Comparison of ENCODE assay signal across 26 cellular contexts in genomic region chr1:174244017-174244416, GRCh38.
"Had no signal": no experiment of that assay in that cellular context is flagged by ENCODE, and none has a peak within 500 bp of the region (broad histone marks: within the 10 kb centered on the region; RNA-seq: fewer than 3 reads in every experiment).

No MANE protein-coding gene starts in this region.

- H3K36me3 ChIP-seq: neural progenitor cell had no signal

- H3K27ac Mint-ChIP-seq: nephron progenitor cell; neural progenitor cell; stimulated activated effector memory CD8-positive, alpha-beta T cell treated with anti-CD3 and anti-CD28 coated beads, Interleukin-12 subunit alpha, Interleukin-12 subunit beta, amount 100 ng/mL, for 72 hours; stimulated activated naive CD8-positive, alpha-beta T cell treated with anti-CD3 and anti-CD28 coated beads, Interleukin-15, Interleukin-2, amounts not matched to agents 100 ng/mL and 50 ng/mL, for 24 hours had no signal

- H3K9me3 ChIP-seq: lower lobe of right lung, neutrophil, psoas muscle, spleen, suprapubic skin, thoracic aorta, tibial artery, upper lobe of right lung had no signal

- H3K4me1 ChIP-seq: lower lobe of right lung, neural progenitor cell, parathyroid adenoma, psoas muscle, spleen, suprapubic skin, tibial artery, upper lobe of right lung had no signal

- ATAC-seq: lower lobe of right lung; natural killer cell; psoas muscle; sciatic nerve; stimulated activated effector memory CD8-positive, alpha-beta T cell treated with anti-CD3 and anti-CD28 coated beads, Interleukin-12 subunit alpha, Interleukin-12 subunit beta, amount 100 ng/mL, for 72 hours; upper lobe of right lung had no signal

- H3K4me3 Mint-ChIP-seq: immature natural killer cell; naive B cell; natural killer cell; nephron progenitor cell; neural progenitor cell; stimulated activated effector memory CD8-positive, alpha-beta T cell treated with anti-CD3 and anti-CD28 coated beads, Interleukin-12 subunit alpha, Interleukin-12 subunit beta, amount 100 ng/mL, for 72 hours; stimulated activated naive CD8-positive, alpha-beta T cell treated with anti-CD3 and anti-CD28 coated beads, Interleukin-15, Interleukin-2, amounts not matched to agents 100 ng/mL and 50 ng/mL, for 24 hours had no signal

- H3K27me3 Mint-ChIP-seq: naive B cell; stimulated activated naive CD8-positive, alpha-beta T cell treated with anti-CD3 and anti-CD28 coated beads, Interleukin-15, Interleukin-2, amounts not matched to agents 100 ng/mL and 50 ng/mL, for 24 hours had no signal

- H3K4me3 ChIP-seq: lower lobe of right lung, neural progenitor cell, psoas muscle, spleen, suprapubic skin, thoracic aorta, tibial artery, upper lobe of right lung had no signal

- H3K27me3 ChIP-seq: neural progenitor cell, neutrophil, spleen, suprapubic skin, tibial artery, upper lobe of right lung had no signal

- H3K27ac ChIP-seq: lower lobe of right lung, neural progenitor cell, neutrophil, parathyroid adenoma, psoas muscle, spleen, suprapubic skin, thoracic aorta, tibial artery, upper lobe of right lung had no signal

- DNase-seq: head of caudate nucleus; hypothalamus; immature natural killer cell; kidney; lower lobe of right lung; mammary epithelial cell; naive B cell; natural killer cell; nephron progenitor cell; occipital lobe; psoas muscle; small intestine; spleen; stimulated activated CD4-positive, alpha-beta T cell treated with anti-CD3 and anti-CD28 coated beads, Interleukin-4, amount 100 ng/mL, for 24 hours; stimulated activated naive CD4-positive, alpha-beta T cell; tibial artery; trophoblast cell; upper lobe of right lung had no signal
